Comparison of ENCODE assay signal across 18 cellular contexts in genomic region chr6:26218824-26219223, GRCh38.
A peak's percentile ranks its signal among the peaks of the same experiment; 100 is the strongest.
DNase-seq lines count a peak whose midpoint lies in the region; ATAC-seq and TF ChIP-seq lines count a peak whose summit lies in the region.
"Had no signal": no experiment of that assay in that cellular context is flagged by ENCODE, and none has a peak within 500 bp of the region (broad histone marks: within the 10 kb centered on the region; RNA-seq: fewer than 3 reads in every experiment).

No MANE protein-coding gene starts in this region.

- no peaks in the 10 kb centered on the region for H3K27me3 ChIP-seq in CD8-positive, alpha-beta memory T cell (ENCODE audit: insufficient read depth, low read length, poor library complexity, severe bottlenecking)
- H3K27me3 ChIP-seq in HUES6 (ENCODE audit: control insufficient read depth, insufficient read depth, low read length): no peaks in the 10 kb centered on the region
- no peaks in the 10 kb centered on the region for H3K27me3 ChIP-seq in RWPE2 (ENCODE audit: insufficient read depth, poor library complexity, severe bottlenecking)
- H3K27me3 ChIP-seq in iPS-15b (ENCODE audit: control insufficient read depth, insufficient read depth, low read length): no peaks in the 10 kb centered on the region
- H3K27me3 ChIP-seq in BE2C: no peaks in the 10 kb centered on the region
- H3K27me3 ChIP-seq: hepatocyte, transverse colon had no signal

- H3K27me3 Mint-ChIP-seq in CD8-positive, alpha-beta memory T cell: no peaks in the 10 kb centered on the region
- H3K27me3 Mint-ChIP-seq: brain had no signal

- TF ChIP-seq CTCF in RWPE2 (IDR thresholded peaks at IDR 0.05; ENCODE audit: poor library complexity, severe bottlenecking) (no peak), BE2C (IDR thresholded peaks at IDR 0.05; ENCODE audit: low read depth, low read length) (no peak)

- peak overlapping the region in 1 of 7 donors; percentile 19 for H3K4me3 Mint-ChIP-seq in CD8-positive, alpha-beta memory T cell

- CTCF ChIA-PET in CD8-positive, alpha-beta memory T cell (lab: Charles Lee): interaction anchor here (1.7 kb wide), 1 partner anchor 15 kb away, joined by 7 read pairs; no protein-coding TSS in a partner anchor

- H3K27ac Mint-ChIP-seq in CD8-positive, alpha-beta memory T cell: no peak overlapping the region

- peak overlapping the region; percentile 94 for H3K27ac ChIP-seq in CD8-positive, alpha-beta memory T cell (ENCODE audit: low read depth, low read length)
- peak overlapping the region; percentile 93 for H3K27ac ChIP-seq in HUES6 (ENCODE audit: low read depth, low read length)
- H3K27ac ChIP-seq in RWPE2 (ENCODE audit: poor library complexity, severe bottlenecking): peak overlapping the region; percentile 80
- H3K27ac ChIP-seq: C4-2B had no signal

- H3K4me3 ChIP-seq in CD8-positive, alpha-beta memory T cell (ENCODE audit: low read length): no peak overlapping the region
- H3K4me3 ChIP-seq in HUES6 (ENCODE audit: low read depth, low read length) (no peak overlapping the region), RWPE2 (ENCODE audit: severe bottlenecking) (no peak overlapping the region), iPS-15b (ENCODE audit: low read depth, low read length) (no peak overlapping the region), BE2C (ENCODE audit: low read depth, low read length) (no peak overlapping the region)
- H3K4me3 ChIP-seq: hepatocyte had no signal

- peaks cover 0 to 9% (median 8%) of the 10 kb centered on the region in 3 donors for H3K4me1 Mint-ChIP-seq in CD8-positive, alpha-beta memory T cell

- H3K9me3 ChIP-seq in CD8-positive, alpha-beta memory T cell (ENCODE audit: low read length): no peaks in the 10 kb centered on the region
- H3K9me3 ChIP-seq in HUES6 (ENCODE audit: control insufficient read depth, insufficient read depth, low read depth, low read length): no peaks in the 10 kb centered on the region
- H3K9me3 ChIP-seq in RWPE2 (ENCODE audit: severe bottlenecking): no peaks in the 10 kb centered on the region
- H3K9me3 ChIP-seq in iPS-15b (ENCODE audit: control insufficient read depth, insufficient read depth, low read length): no peaks in the 10 kb centered on the region
- no peaks in the 10 kb centered on the region for H3K9me3 ChIP-seq in BE2C
- H3K9me3 ChIP-seq: transverse colon had no signal

- peak overlapping the region; percentile 62 for H3K9ac ChIP-seq in HUES6 (ENCODE audit: low read length)
- peak overlapping the region; percentile 8 for H3K9ac ChIP-seq in iPS-15b (ENCODE audit: low read depth, low read length)

- POLR2A ChIA-PET in CD8-positive, alpha-beta memory T cell (lab: Charles Lee): interaction anchor here (0.6 to 1.4 kb wide), 6 partner anchors 15 to 1646 kb away, joined by 3 to 8 read pairs (median 3); a partner anchor contains a TSS

- peaks cover 32% of the 10 kb centered on the region for H3K4me1 ChIP-seq in CD8-positive, alpha-beta memory T cell (ENCODE audit: insufficient read depth, low read length)
- H3K4me1 ChIP-seq in HUES6 (ENCODE audit: control insufficient read depth, insufficient read depth, low read length): peaks cover 22% of the 10 kb centered on the region
- peaks cover 10% of the 10 kb centered on the region for H3K4me1 ChIP-seq in RWPE2 (ENCODE audit: insufficient read depth, poor library complexity, severe bottlenecking)
- peaks cover 12% of the 10 kb centered on the region for H3K4me1 ChIP-seq in iPS-15b (ENCODE audit: control insufficient read depth, insufficient read depth, low read length)
- peaks cover 4% of the 10 kb centered on the region; the same call in 1 of the 2 replicates for H3K4me1 ChIP-seq in BE2C

- no peaks in the 10 kb centered on the region for H3K36me3 ChIP-seq in CD8-positive, alpha-beta memory T cell (ENCODE audit: insufficient read depth, low read length)
- H3K36me3 ChIP-seq in HUES6 (ENCODE audit: control insufficient read depth, insufficient read depth, low read length): no peaks in the 10 kb centered on the region
- no peaks in the 10 kb centered on the region for H3K36me3 ChIP-seq in RWPE2 (ENCODE audit: low read depth)
- no peaks in the 10 kb centered on the region for H3K36me3 ChIP-seq in iPS-15b (ENCODE audit: control insufficient read depth, insufficient read depth, low read length)
- no peaks in the 10 kb centered on the region for H3K36me3 ChIP-seq in BE2C
- H3K36me3 ChIP-seq: transverse colon had no signal

- no peak for ATAC-seq in RWPE2 (ENCODE audit: low read depth)
- ATAC-seq: left ventricle myocardium superior had no signal

- no peaks in the 10 kb centered on the region for H3K36me3 Mint-ChIP-seq in CD8-positive, alpha-beta memory T cell
- H3K36me3 Mint-ChIP-seq: brain had no signal

- H3K9me3 Mint-ChIP-seq in CD8-positive, alpha-beta memory T cell: no peaks in the 10 kb centered on the region
- H3K9me3 Mint-ChIP-seq: brain, nephron had no signal

- no peak for DNase-seq in CD8-positive, alpha-beta memory T cell
- no peak for DNase-seq in RWPE2 (ENCODE audit: low spot score)
- no peak for DNase-seq in BE2C
- DNase-seq in H4 (ENCODE audit: low spot score): no peak
- no peak for DNase-seq in activated CD4-positive, alpha-beta T cell treated with anti-CD3 and anti-CD28 coated beads for 4 hours
- DNase-seq in NK-92 treated with Interleukin-12 subunit alpha and Interleukin-12 subunit beta, amount 100 ng/mL, for 24 hours (lab: John Stamatoyannopoulos, UW): no peak
- DNase-seq: activated CD4-positive, alpha-beta T cell treated with anti-CD3 and anti-CD28 coated beads for 48 hours; activated effector memory CD4-positive, alpha-beta T cell treated with Interleukin-2 at 50 U/mL for 16 hours; Kasumi-1; left ventricle myocardium superior; NCI-H2081 treated with DMSO at 0.1 percent for 48 hours; transverse colon had no signal
